Comparison of ENCODE assay signal across 1 cellular context in the genomic region with DNA sequence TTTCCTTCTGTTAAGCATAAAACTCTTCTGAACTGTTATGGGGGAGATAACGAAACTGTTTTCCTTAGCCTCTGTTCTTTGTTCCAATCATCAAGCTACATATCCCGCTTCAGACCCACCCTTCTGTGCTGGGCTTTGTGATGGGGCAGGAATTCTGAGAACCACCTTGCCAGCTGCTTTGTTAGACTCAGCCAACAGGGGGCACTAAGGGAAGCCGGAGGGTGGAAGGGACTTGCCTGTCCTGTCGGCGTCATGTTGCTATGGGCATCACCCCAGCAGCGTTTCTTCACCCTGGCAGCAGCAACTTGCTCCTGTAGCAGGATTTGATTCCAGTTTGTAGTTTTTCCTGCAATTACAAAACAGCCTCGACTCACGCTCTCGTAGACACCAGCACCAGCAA.
TF ChIP-seq lines count a peak whose summit lies in the region.

No MANE protein-coding gene starts in this region.

TF ChIP-seq in IMR-90, 13 proteins besides CTCF, POLR2A, EP300 and RAD21:
- TF ChIP-seq CEBPB (IDR thresholded peaks at IDR 0.05; ENCODE audit: low read depth, low read length), result no peak
- TF ChIP-seq, protein P1, sequence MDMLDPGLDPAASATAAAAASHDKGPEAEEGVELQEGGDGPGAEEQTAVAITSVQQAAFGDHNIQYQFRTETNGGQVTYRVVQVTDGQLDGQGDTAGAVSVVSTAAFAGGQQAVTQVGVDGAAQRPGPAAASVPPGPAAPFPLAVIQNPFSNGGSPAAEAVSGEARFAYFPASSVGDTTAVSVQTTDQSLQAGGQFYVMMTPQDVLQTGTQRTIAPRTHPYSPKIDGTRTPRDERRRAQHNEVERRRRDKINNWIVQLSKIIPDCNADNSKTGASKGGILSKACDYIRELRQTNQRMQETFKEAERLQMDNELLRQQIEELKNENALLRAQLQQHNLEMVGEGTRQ (IDR thresholded peaks at IDR 0.05; ENCODE audit: low read depth, low read length), result no peak
- TF ChIP-seq MXI1 (IDR thresholded peaks at IDR 0.05; ENCODE audit: borderline replicate concordance, low read depth, low read length), result no peak
- no peak for TF ChIP-seq BHLHE40 (IDR thresholded peaks at IDR 0.05; ENCODE audit: low read depth, low read length)
- no peak for TF ChIP-seq MAZ (IDR thresholded peaks at IDR 0.05; ENCODE audit: borderline replicate concordance, low read depth, low read length)
- TF ChIP-seq FOS (IDR thresholded peaks at IDR 0.05; ENCODE audit: low read depth, low read length), result no peak
- no peak for TF ChIP-seq RCOR1 (IDR thresholded peaks at IDR 0.05; ENCODE audit: insufficient replicate concordance, low read length)
- no peak for TF ChIP-seq CHD1 (IDR thresholded peaks at IDR 0.05; ENCODE audit: low read depth, low read length)
- TF ChIP-seq RFX5 (IDR thresholded peaks at IDR 0.05; ENCODE audit: low read depth, low read length), result no peak
